ENCODE assay signal across 20 cellular contexts in the genomic region with DNA sequence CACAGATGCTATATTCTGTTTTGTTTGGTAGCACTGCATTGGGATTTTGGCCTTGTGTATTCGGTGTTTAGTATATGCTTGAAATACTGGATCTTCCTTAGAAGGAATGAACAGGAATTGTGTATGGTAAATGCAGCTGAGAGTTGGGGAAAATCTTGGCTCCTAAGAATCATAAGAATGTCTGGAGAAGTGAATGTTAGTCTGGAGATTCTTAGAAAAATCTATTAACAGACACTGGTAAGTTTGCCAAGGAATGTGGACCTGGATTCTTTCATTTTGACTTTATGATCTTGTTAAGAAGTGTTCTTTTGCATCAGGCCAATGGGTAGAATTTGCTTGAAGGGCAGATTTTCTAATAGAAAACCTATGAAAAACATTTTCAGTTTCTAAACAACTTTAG. TPM values are rescaled to one million over a fixed set of nuclear protein-coding genes. Genes with fewer than 3 reads are reported as not detected.
A peak's percentile ranks its signal among the peaks of the same experiment; 100 is the strongest.
DNase-seq lines count a peak whose midpoint lies in the region; ATAC-seq and TF ChIP-seq lines count a peak whose summit lies in the region.
"Had no signal": no experiment of that assay in that cellular context is flagged by ENCODE, and none has a peak within 500 bp of the region (broad histone marks: within the 10 kb centered on the region; RNA-seq: fewer than 3 reads in every experiment).

No MANE protein-coding gene starts in this region.

- ATAC-seq in gastroesophageal sphincter = peak; percentile 31
- ATAC-seq in HG02610 (IDR thresholded peaks at IDR 0.05; ENCODE audit: unreplicated experiment) = no peak
- no peak for ATAC-seq in GM21619 (IDR thresholded peaks at IDR 0.05; ENCODE audit: unreplicated experiment)
- ATAC-seq: activated T-helper 17 cell treated with anti-CD3 and anti-CD28 coated beads, Interleukin-2, amount 50 U/mL, for 72 hours; HCT116; T-helper 17 cell had no signal

- no peak for TF ChIP-seq CTCF in AG10803 (conservative IDR thresholded peaks at IDR 0.05; ENCODE audit: low read length)
- TF ChIP-seq CTCF in gastroesophageal sphincter (IDR thresholded peaks at IDR 0.05) = no peak
- no peak for TF ChIP-seq CTCF in sigmoid colon (IDR thresholded peaks at IDR 0.05)
- no peak for TF ChIP-seq CTCF in tibial nerve (IDR thresholded peaks at IDR 0.05)

- TF ChIP-seq EP300 in gastroesophageal sphincter (IDR thresholded peaks at IDR 0.05) (no peak), sigmoid colon (IDR thresholded peaks at IDR 0.05) (peak in 2 of 4 donors; percentile 71 to 83), tibial nerve (IDR thresholded peaks at IDR 0.05) (no peak)

- intact Hi-C loops in sigmoid colon (cut with DNase I) = loop anchor here (2.0 kb wide), 2 partner anchors 39 to 71 kb away; partner anchors contain the start of genes INIP and SNX30

- peak overlapping the region in 3 of 4 donors; percentile 14 to 67 (median 53) for H3K27ac ChIP-seq in gastroesophageal sphincter
- peak overlapping the region; percentile 53 to 78 (median 66) for H3K27ac ChIP-seq in sigmoid colon
- no peak overlapping the region for H3K27ac ChIP-seq in tibial nerve
- H3K27ac ChIP-seq: adrenal gland, thyroid gland had no signal

- WGBS in gastroesophageal sphincter (ENCODE audit: low coverage in 1 of 2), 2 donors = 27% methylated on average over 1 of the region's 1 CpG
- WGBS in sigmoid colon, 2 donors = 79 to 97% methylated on average over 1 of the region's 1 CpG
- 64 to 71% methylated on average over 1 of the region's 1 CpG for WGBS in tibial nerve, 2 donors

- H3K9me3 ChIP-seq in adipocyte (ENCODE audit: control insufficient read depth, low read length) (no peaks in the 10 kb centered on the region), gastroesophageal sphincter (no peaks in the 10 kb centered on the region), sigmoid colon (no peaks in the 10 kb centered on the region), tibial nerve (no peaks in the 10 kb centered on the region)
- H3K9me3 ChIP-seq: adrenal gland, thyroid gland had no signal

- H3K4me1 ChIP-seq in adipocyte (ENCODE audit: control insufficient read depth, insufficient read depth, low read length) = peaks cover 14% of the 10 kb centered on the region
- peaks cover 4 to 33% (median 8%) of the 10 kb centered on the region in 3 donors for H3K4me1 ChIP-seq in gastroesophageal sphincter
- H3K4me1 ChIP-seq in sigmoid colon = peaks cover 0 to 58% (median 42%) of the 10 kb centered on the region in 4 donors
- peaks cover 0 to 25% (median 2%) of the 10 kb centered on the region in 4 donors for H3K4me1 ChIP-seq in tibial nerve

- no peaks in the 10 kb centered on the region for H3K36me3 ChIP-seq in adipocyte (ENCODE audit: control insufficient read depth, insufficient read depth, low read length, severe bottlenecking)
- no peaks in the 10 kb centered on the region for H3K36me3 ChIP-seq in gastroesophageal sphincter
- H3K36me3 ChIP-seq in sigmoid colon = no peaks in the 10 kb centered on the region
- H3K36me3 ChIP-seq in tibial nerve = no peaks in the 10 kb centered on the region
- H3K36me3 ChIP-seq: adrenal gland, thyroid gland had no signal

- H3K9ac ChIP-seq in adipocyte (ENCODE audit: low read length) = no peak overlapping the region

- DNase-seq in AG10803 (ENCODE audit: low read depth) (peak; percentile 84), adipocyte (ENCODE audit: low read depth) (peak; percentile 51), sigmoid colon (no peak), tibial nerve (ENCODE audit: low spot score in 2 of 2) (no peak), T-helper 2 cell (no peak)
- DNase-seq: activated B cell treated with CpG ODN at 0.5 μM for 24 hours; glutamatergic neuron; immature natural killer cell; NCI-H187 treated with DMSO at 0.1 percent for 48 hours; NCI-H510A treated with DMSO at 0.1 percent for 48 hours; SHP77 treated with DMSO at 0.1 percent for 48 hours; stimulated activated CD4-positive, alpha-beta T cell treated with anti-CD3 and anti-CD28 coated beads, Interleukin-4, amount 100 ng/mL, for 1 hour; T-helper 17 cell; thyroid gland had no signal

- TF ChIP-seq POLR2A in gastroesophageal sphincter (IDR thresholded peaks at IDR 0.05) (no peak), sigmoid colon (IDR thresholded peaks at IDR 0.05) (no peak), tibial nerve (IDR thresholded peaks at IDR 0.05) (no peak)

- no peaks in the 10 kb centered on the region for H3K27me3 ChIP-seq in adipocyte (replicated peaks; ENCODE audit: control insufficient read depth, insufficient read depth, low read length)
- H3K27me3 ChIP-seq in gastroesophageal sphincter = no peaks in the 10 kb centered on the region
- H3K27me3 ChIP-seq in sigmoid colon = no peaks in the 10 kb centered on the region
- no peaks in the 10 kb centered on the region for H3K27me3 ChIP-seq in tibial nerve
- H3K27me3 ChIP-seq: adrenal gland, thyroid gland had no signal

- no peak overlapping the region for H3K4me3 ChIP-seq in AG10803 (ENCODE audit: low read length)
- H3K4me3 ChIP-seq in adipocyte (ENCODE audit: low read length) = no peak overlapping the region
- no peak overlapping the region for H3K4me3 ChIP-seq in gastroesophageal sphincter
- no peak overlapping the region for H3K4me3 ChIP-seq in sigmoid colon
- no peak overlapping the region for H3K4me3 ChIP-seq in tibial nerve
- H3K4me3 ChIP-seq: adrenal gland, thyroid gland had no signal

RNA-seq across cellular contexts. Expression of gene SNX30, which starts 38.9 kb away (rescaled TPM):
- total RNA-seq in gastroesophageal sphincter (10 to 100 TPM in 2 of 4 donors, 1 to 10 TPM in 2; 6.2 to 18.2 (median 10.4) TPM), sigmoid colon (1 to 10 TPM; 6.4 to 10.0 (median 8.2) TPM), tibial nerve (10 to 100 TPM; 14.9 to 25.3 (median 17.0) TPM)
- 10 to 100 TPM in 1 of 3 donors, 1 to 10 TPM in 2; 7.8 to 16.4 (median 9.3) TPM for polyA plus RNA-seq in sigmoid colon

Comparison
In these comparisons a context has a peak if more than half of its experiments do, and no peak if none do; other contexts are left out.
1. DNase-seq: peak in AG10803 (single experiment) and adipocyte (single experiment); none in sigmoid colon (single experiment), tibial nerve (0 of 2) and T-helper 2 cell (0 of 5).
2. H3K27ac ChIP-seq: peak in gastroesophageal sphincter (3 of 4) and sigmoid colon (4 of 4); none in tibial nerve (0 of 4).